In genomic region chr16:88629835-88630234, GRCh38 we compare ENCODE assay signal across 16 cellular contexts. TPM values are rescaled to one million over a fixed set of nuclear protein-coding genes. Genes with fewer than 3 reads are reported as not detected.
DNase-seq lines count a peak whose midpoint lies in the region; ATAC-seq and TF ChIP-seq lines count a peak whose summit lies in the region.
"Had no signal": no experiment of that assay in that cellular context is flagged by ENCODE, and none has a peak within 500 bp of the region (broad histone marks: within the 10 kb centered on the region; RNA-seq: fewer than 3 reads in every experiment).

No MANE protein-coding gene starts in this region.

- peak overlapping the region in 8 of 11 experiments; percentile 16 to 99 (median 90); a peak in 13 of 22 replicates for H3K4me2 ChIP-seq in BLaER1 treated with 17β-estradiol and CSF1 and Interleukin-3, amounts not matched to agents 10 nM and 100 nM
- H3K4me2 ChIP-seq in GM23338, result no peak overlapping the region

- no peaks in the 10 kb centered on the region for H3K9me2 ChIP-seq in GM23338 (ENCODE audit: insufficient read depth)

- H3K4me3 Mint-ChIP-seq in GM23338 (no peak overlapping the region), endothelial cell (ENCODE audit: unreplicated experiment) (peak overlapping the region; percentile 19)
- H3K4me3 Mint-ChIP-seq: CD14-positive monocyte; CD4-positive, alpha-beta memory T cell had no signal

- no peak for DNase-seq in left ventricle myocardium inferior
- no peak for DNase-seq in heart right ventricle
- no peak for DNase-seq in GM23338 (ENCODE audit: low spot score)
- DNase-seq in endothelial cell (ENCODE audit: low spot score), result no peak
- DNase-seq in activated CD4-positive, alpha-beta T cell treated with anti-CD3 and anti-CD28 coated beads, Interleukin-2, amount 50 U/mL, for 1 hour, result no peak
- no peak for DNase-seq in EL
- DNase-seq: ACHN, Calu3, DMS53, DND-41 had no signal

- H3K36me3 ChIP-seq in left ventricle myocardium inferior (peaks cover 67% of the 10 kb centered on the region), heart right ventricle (peaks cover 0 to 82% (median 34%) of the 10 kb centered on the region in 9 donors), GM23338 (ENCODE audit: insufficient read depth) (peaks cover 13% of the 10 kb centered on the region; the same call in 1 of the 2 replicates)
- peaks cover 45 to 75% (median 66%) of the 10 kb centered on the region in 11 experiments for H3K36me3 ChIP-seq in BLaER1 treated with 17β-estradiol and CSF1 and Interleukin-3, amounts not matched to agents 10 nM and 100 nM

- intact Hi-C loops in left ventricle myocardium inferior (cut with micrococcal nuclease) (no loop called here), heart right ventricle (cut with DNase I) (no loop called here)

- no peak overlapping the region for H2AFZ ChIP-seq in GM23338

- H3K4me1 Mint-ChIP-seq in GM23338 (peaks cover 23% of the 10 kb centered on the region), endothelial cell (ENCODE audit: unreplicated experiment) (peaks cover 4% of the 10 kb centered on the region)

- peaks cover 45% of the 10 kb centered on the region for H3K36me3 Mint-ChIP-seq in GM23338 (ENCODE audit: low read depth)
- peaks cover 24% of the 10 kb centered on the region for H3K36me3 Mint-ChIP-seq in endothelial cell (ENCODE audit: low read depth, unreplicated experiment)

- H3K9ac ChIP-seq in BLaER1 treated with 17β-estradiol and CSF1 and Interleukin-3, amounts not matched to agents 10 nM and 100 nM, result peak overlapping the region in 8 of 11 experiments; percentile 4 to 42 (median 20); a peak in 7 of 22 replicates

- H3K27me3 ChIP-seq in left ventricle myocardium inferior (ENCODE audit: low read depth), result peaks cover 2% of the 10 kb centered on the region
- peaks cover 0 to 1% (median 0%) of the 10 kb centered on the region in 7 donors for H3K27me3 ChIP-seq in heart right ventricle
- 0 out of 22 replicates have a peak, but pooled peaks cover 0 to under 1% (median 0%) of the 10 kb centered on the region in 11 experiments for H3K27me3 ChIP-seq in BLaER1 treated with 17β-estradiol and CSF1 and Interleukin-3, amounts not matched to agents 10 nM and 100 nM
- H3K27me3 ChIP-seq in GM23338 (ENCODE audit: insufficient read depth), result no peaks in the 10 kb centered on the region
- H3K27me3 ChIP-seq: BE2C had no signal

- H3K9me3 Mint-ChIP-seq in GM23338 (no peaks in the 10 kb centered on the region), endothelial cell (ENCODE audit: unreplicated experiment) (no peaks in the 10 kb centered on the region)
- H3K9me3 Mint-ChIP-seq: CD14-positive monocyte; CD4-positive, alpha-beta memory T cell had no signal

- peaks cover 8% of the 10 kb centered on the region; the same call in 1 of the 2 replicates for H3F3A ChIP-seq in GM23338 (replicated peaks; ENCODE audit: low read depth)

- H3K4me3 ChIP-seq in left ventricle myocardium inferior (no peak overlapping the region), heart right ventricle (no peak overlapping the region), GM23338 (no peak overlapping the region)
- no peak overlapping the region for H3K4me3 ChIP-seq in BLaER1 treated with 17β-estradiol and CSF1 and Interleukin-3, amounts not matched to agents 10 nM and 100 nM
- H3K4me3 ChIP-seq: HAP-1 had no signal

- H3K9me3 ChIP-seq in left ventricle myocardium inferior (replicated peaks) (no peaks in the 10 kb centered on the region), heart right ventricle (no peaks in the 10 kb centered on the region)
- no peaks in the 10 kb centered on the region for H3K9me3 ChIP-seq in BLaER1 treated with 17β-estradiol and CSF1 and Interleukin-3, amounts not matched to agents 10 nM and 100 nM (replicated peaks in 1 of 11)
- H3K9me3 ChIP-seq: BE2C, HAP-1 had no signal

- H3K79me2 ChIP-seq in GM23338 (replicated peaks; ENCODE audit: insufficient read depth), result no peaks in the 10 kb centered on the region

- 85 to 87% methylated on average over 9 of the region's 9 CpGs for WGBS in heart right ventricle, 2 donors

- H3K27ac ChIP-seq in left ventricle myocardium inferior (replicated peaks) (peak overlapping the region; percentile 71), heart right ventricle (peak overlapping the region in 1 of 10 donors; percentile 26), GM23338 (ENCODE audit: low read depth) (peak overlapping the region; percentile 45; the same call in 1 of the 2 replicates)
- H3K27ac ChIP-seq in BLaER1 treated with 17β-estradiol and CSF1 and Interleukin-3, amounts not matched to agents 10 nM and 100 nM, result peak overlapping the region in 6 of 11 experiments; percentile 2 to 97 (median 46); a peak in 7 of 22 replicates

- TF ChIP-seq CTCF in left ventricle myocardium inferior (IDR thresholded peaks at IDR 0.05; ENCODE audit: borderline replicate concordance) (no peak), heart right ventricle (IDR thresholded peaks at IDR 0.05) (no peak), GM23338 (conservative IDR thresholded peaks at IDR 0.05; ENCODE audit: low read depth in 2 of 2) (no peak), endothelial cell (IDR thresholded peaks at IDR 0.05; ENCODE audit: unreplicated experiment) (no peak)

- H4K20me1 ChIP-seq in BLaER1 treated with 17β-estradiol and CSF1 and Interleukin-3, amounts not matched to agents 10 nM and 100 nM, result peaks cover 0 to 56% (median 30%) of the 10 kb centered on the region in 11 experiments; a peak in 18 of 22 replicates
- H4K20me1 ChIP-seq in GM23338 (replicated peaks; ENCODE audit: insufficient read depth), result 0 out of 2 replicates have a peak, but pooled peaks cover 5% of the 10 kb centered on the region

- no peak for ATAC-seq in heart right ventricle
- ATAC-seq in GM23338, result no peak

- H3K27ac Mint-ChIP-seq in GM23338, result no peak overlapping the region
- peak overlapping the region; percentile 19 for H3K27ac Mint-ChIP-seq in endothelial cell (ENCODE audit: unreplicated experiment)

- H3K27me3 Mint-ChIP-seq in GM23338 (ENCODE audit: insufficient read depth, low read depth, poor library complexity) (peaks cover 9% of the 10 kb centered on the region), endothelial cell (ENCODE audit: unreplicated experiment) (peaks cover 8% of the 10 kb centered on the region)
- H3K27me3 Mint-ChIP-seq: CD4-positive, alpha-beta memory T cell had no signal

- H3K4me1 ChIP-seq in left ventricle myocardium inferior, result peaks cover 42% of the 10 kb centered on the region
- peaks cover 4 to 39% (median 20%) of the 10 kb centered on the region in 9 donors for H3K4me1 ChIP-seq in heart right ventricle
- peaks cover 54 to 100% (median 90%) of the 10 kb centered on the region in 10 experiments for H3K4me1 ChIP-seq in BLaER1 treated with 17β-estradiol and CSF1 and Interleukin-3, amounts not matched to agents 10 nM and 100 nM
- H3K4me1 ChIP-seq in GM23338 (ENCODE audit: insufficient read depth), result peaks cover 10% of the 10 kb centered on the region; the same call in 1 of the 2 replicates
- H3K4me1 ChIP-seq: BE2C, HAP-1 had no signal

TF ChIP-seq in GM23338, 12 proteins besides CTCF, POLR2A, EP300 and RAD21 (continues in another document):
- no peak for TF ChIP-seq EZH2phosphoT487 (IDR thresholded peaks at IDR 0.05; ENCODE audit: unreplicated experiment)

RNA-seq across cellular contexts. Expression of gene IL17C, which starts 8.5 kb away (rescaled TPM):
- total RNA-seq in left ventricle myocardium inferior (not detected), heart right ventricle (not detected), endothelial cell (ENCODE audit: unreplicated experiment) (0.26 TPM)
- polyA plus RNA-seq in heart right ventricle (not detected), GM23338 (2016; fragmentation: Nextera tagmentation; extraction: Ambion mirVana) (2.3 and 3.9 TPM in 2 replicates)
- 2.7 and 5.1 TPM in 2 replicates for total RNA-seq in GM23338 (2014; rRNA removed; shearing (Covaris generic))
- total RNA-seq: Calu3, H4 had no signal
- polyA plus RNA-seq: CD14-positive monocyte; CD4-positive, alpha-beta memory T cell had no signal

RNA-seq across cellular contexts. Expression of gene CYBA, which starts 21.0 kb away (rescaled TPM):
- 42.6 TPM for total RNA-seq in left ventricle myocardium inferior
- total RNA-seq in heart right ventricle, result 100 to 1,000 TPM in 1 of 10 donors, 10 to 100 TPM in 9; 13.0 to 117 (median 27.7) TPM
- 10 to 100 TPM; 72.2 to 90.0 TPM for polyA plus RNA-seq in heart right ventricle
- total RNA-seq in GM23338 (2014; rRNA removed; shearing (Covaris generic)), result 228 and 275 TPM in 2 replicates
- 281 and 285 TPM in 2 replicates for polyA plus RNA-seq in GM23338 (2016; fragmentation: Nextera tagmentation; extraction: Ambion mirVana)
- total RNA-seq in endothelial cell (ENCODE audit: unreplicated experiment), result 140 TPM
- total RNA-seq: H4 had no signal

RNA-seq across cellular contexts. Expression of gene MVD, which starts 33.1 kb away (rescaled TPM):
- total RNA-seq in left ventricle myocardium inferior, result 25.3 TPM
- 10 to 100 TPM; 15.5 to 25.5 (median 20.2) TPM for total RNA-seq in heart right ventricle
- polyA plus RNA-seq in heart right ventricle, result 10 to 100 TPM; 34.1 to 36.3 TPM
- total RNA-seq in GM23338 (2014; rRNA removed; shearing (Covaris generic)), result 144 and 149 TPM in 2 replicates
- polyA plus RNA-seq in GM23338 (2016; fragmentation: Nextera tagmentation; extraction: Ambion mirVana), result 94.2 and 95.3 TPM in 2 replicates
- total RNA-seq in endothelial cell (ENCODE audit: unreplicated experiment), result 123 TPM

RNA-seq across cellular contexts. Expression of gene SNAI3, which starts 56.5 kb away (rescaled TPM):
- 3.1 TPM for total RNA-seq in left ventricle myocardium inferior
- 1 to 10 TPM in 7 of 10 donors, under 1 TPM in 3; 0.21 to 8.6 (median 1.1) TPM for total RNA-seq in heart right ventricle
- 1 to 10 TPM; 2.3 to 4.5 TPM for polyA plus RNA-seq in heart right ventricle
- 19.2 and 19.4 TPM in 2 replicates for total RNA-seq in GM23338 (2014; rRNA removed; shearing (Covaris generic))
- 10.0 and 10.3 TPM in 2 replicates for polyA plus RNA-seq in GM23338 (2016; fragmentation: Nextera tagmentation; extraction: Ambion mirVana)
- 2.6 TPM for total RNA-seq in endothelial cell (ENCODE audit: unreplicated experiment)

RNA-seq across cellular contexts. Expression of gene ZC3H18, which starts 59.6 kb away (rescaled TPM):
- total RNA-seq in left ventricle myocardium inferior, result 21.3 TPM
- total RNA-seq in heart right ventricle, result 10 to 100 TPM; 18.3 to 28.7 (median 22.0) TPM
- polyA plus RNA-seq in heart right ventricle, result 10 to 100 TPM; 18.4 to 22.7 TPM
- 25.2 and 30.0 TPM in 2 replicates for total RNA-seq in GM23338 (2014; rRNA removed; shearing (Covaris generic))
- 40.1 and 40.7 TPM in 2 replicates for polyA plus RNA-seq in GM23338 (2016; fragmentation: Nextera tagmentation; extraction: Ambion mirVana)
- total RNA-seq in endothelial cell (ENCODE audit: unreplicated experiment), result 49.3 TPM
